ENCODE assay signal across 1 cellular context in genomic region chr12:39161686-39162085, GRCh38.
TF ChIP-seq lines count a peak whose summit lies in the region.

No MANE protein-coding gene starts in this region.

TF ChIP-seq in HepG2, 621 proteins besides CTCF, POLR2A, EP300 and RAD21 (continued from another document):
- TF ChIP-seq ZBTB46 (CRISPR knock-in tag; IDR thresholded peaks at IDR 0.05; ENCODE audit: borderline replicate concordance) (no peak), DR1 (CRISPR knock-in tag; IDR thresholded peaks at IDR 0.05) (no peak)
